ENCODE assay signal across 1 cellular context in the genomic region with DNA sequence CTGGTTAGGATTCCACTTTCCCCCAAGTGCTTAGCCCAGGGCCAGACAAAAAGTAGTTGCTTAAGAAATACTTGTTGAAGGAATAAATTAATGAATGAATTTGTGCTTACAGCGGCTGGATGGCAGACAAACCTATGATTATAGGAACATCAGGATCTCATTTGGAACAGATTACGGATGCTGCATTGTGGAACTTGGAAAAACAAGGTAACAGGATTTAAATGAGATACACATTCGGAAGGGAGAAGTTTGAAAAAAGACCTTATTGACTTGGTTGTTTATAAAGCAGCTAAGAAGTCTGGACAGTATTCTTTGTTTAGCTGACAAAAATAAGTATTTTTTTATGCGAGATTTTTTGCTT.
TF ChIP-seq lines count a peak whose summit lies in the region.

No MANE protein-coding gene starts in this region.

TF ChIP-seq in liver, 16 proteins besides CTCF, POLR2A, EP300 and RAD21 (continued from another document):
- TF ChIP-seq, protein P1, sequence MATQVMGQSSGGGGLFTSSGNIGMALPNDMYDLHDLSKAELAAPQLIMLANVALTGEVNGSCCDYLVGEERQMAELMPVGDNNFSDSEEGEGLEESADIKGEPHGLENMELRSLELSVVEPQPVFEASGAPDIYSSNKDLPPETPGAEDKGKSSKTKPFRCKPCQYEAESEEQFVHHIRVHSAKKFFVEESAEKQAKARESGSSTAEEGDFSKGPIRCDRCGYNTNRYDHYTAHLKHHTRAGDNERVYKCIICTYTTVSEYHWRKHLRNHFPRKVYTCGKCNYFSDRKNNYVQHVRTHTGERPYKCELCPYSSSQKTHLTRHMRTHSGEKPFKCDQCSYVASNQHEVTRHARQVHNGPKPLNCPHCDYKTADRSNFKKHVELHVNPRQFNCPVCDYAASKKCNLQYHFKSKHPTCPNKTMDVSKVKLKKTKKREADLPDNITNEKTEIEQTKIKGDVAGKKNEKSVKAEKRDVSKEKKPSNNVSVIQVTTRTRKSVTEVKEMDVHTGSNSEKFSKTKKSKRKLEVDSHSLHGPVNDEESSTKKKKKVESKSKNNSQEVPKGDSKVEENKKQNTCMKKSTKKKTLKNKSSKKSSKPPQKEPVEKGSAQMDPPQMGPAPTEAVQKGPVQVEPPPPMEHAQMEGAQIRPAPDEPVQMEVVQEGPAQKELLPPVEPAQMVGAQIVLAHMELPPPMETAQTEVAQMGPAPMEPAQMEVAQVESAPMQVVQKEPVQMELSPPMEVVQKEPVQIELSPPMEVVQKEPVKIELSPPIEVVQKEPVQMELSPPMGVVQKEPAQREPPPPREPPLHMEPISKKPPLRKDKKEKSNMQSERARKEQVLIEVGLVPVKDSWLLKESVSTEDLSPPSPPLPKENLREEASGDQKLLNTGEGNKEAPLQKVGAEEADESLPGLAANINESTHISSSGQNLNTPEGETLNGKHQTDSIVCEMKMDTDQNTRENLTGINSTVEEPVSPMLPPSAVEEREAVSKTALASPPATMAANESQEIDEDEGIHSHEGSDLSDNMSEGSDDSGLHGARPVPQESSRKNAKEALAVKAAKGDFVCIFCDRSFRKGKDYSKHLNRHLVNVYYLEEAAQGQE (IDR thresholded peaks at IDR 0.05), result no peak
